In the genomic region with DNA sequence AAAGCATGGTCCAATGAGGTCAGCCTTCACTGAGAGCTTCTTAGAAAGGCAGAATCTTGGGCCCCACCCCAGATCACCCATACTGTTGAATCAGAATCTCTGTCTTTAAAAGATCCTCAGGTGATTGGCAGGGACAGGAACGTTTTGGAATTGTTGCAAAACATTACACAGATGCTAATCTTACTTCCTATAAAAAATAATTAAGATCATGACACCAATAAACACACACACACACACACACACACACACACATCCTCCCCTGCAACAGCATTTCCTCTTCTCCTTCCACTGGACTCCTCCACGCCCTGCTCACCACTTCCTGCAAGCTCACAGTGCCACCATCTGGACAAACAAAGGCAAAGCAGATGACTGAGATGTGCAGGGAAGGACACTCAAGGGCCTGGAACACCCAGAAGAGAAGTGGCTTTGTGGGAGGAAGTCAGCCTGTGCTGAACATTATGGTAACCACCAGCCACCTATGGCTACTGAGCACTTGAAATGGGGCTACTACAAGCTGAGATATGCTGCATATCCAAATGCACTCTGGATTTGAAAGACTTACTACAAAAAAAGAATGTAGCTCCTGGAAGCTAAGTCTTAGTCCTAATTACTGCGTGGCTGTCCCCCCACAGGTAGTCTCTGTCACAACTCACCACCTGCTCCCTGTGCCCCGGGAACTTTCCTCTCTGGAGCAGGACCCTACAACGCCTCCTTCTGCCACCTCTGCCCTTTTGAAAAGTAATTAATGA, we compare ENCODE assay signal across 8 cellular contexts.
DNase-seq lines count a peak whose midpoint lies in the region; ATAC-seq and TF ChIP-seq lines count a peak whose summit lies in the region.

No MANE protein-coding gene starts in this region.

- peak; percentile 48 for TF ChIP-seq CTCF in GM12801 (IDR thresholded peaks at IDR 0.05; ENCODE audit: extremely low read depth, insufficient read length)

- 50 to 52% methylated on average over 5 of the region's 5 CpGs for WGBS in aorta, 2 donors

- ATAC-seq in HG02588 (IDR thresholded peaks at IDR 0.05; ENCODE audit: unreplicated experiment) (peak; percentile 82), aorta (ENCODE audit: low FRiP score) (peak; percentile 88)

- peaks cover 15% of the 10 kb centered on the region for H3K4me1 Mint-ChIP-seq in activated naive CD4-positive, alpha-beta T cell treated with anti-CD3 and anti-CD28 coated beads for 36 hours (ENCODE audit: low read depth)

- H3K4me3 Mint-ChIP-seq in activated naive CD4-positive, alpha-beta T cell treated with anti-CD3 and anti-CD28 coated beads for 36 hours: no peak overlapping the region

- no peaks in the 10 kb centered on the region for H3K9me3 ChIP-seq in aorta (ENCODE audit: control insufficient read depth, low read length)

- no peaks in the 10 kb centered on the region for H3K36me3 Mint-ChIP-seq in activated naive CD4-positive, alpha-beta T cell treated with anti-CD3 and anti-CD28 coated beads for 36 hours (ENCODE audit: low read depth)

- H3K36me3 ChIP-seq in aorta (ENCODE audit: control insufficient read depth in 1 of 2, insufficient read depth in 2 of 2, low read length in 1 of 2): no peaks in the 10 kb centered on the region

- no peak overlapping the region for H3K27ac ChIP-seq in aorta (ENCODE audit: low read depth in 1 of 2, low read length in 2 of 2)

- H3K4me1 ChIP-seq in aorta (ENCODE audit: control insufficient read depth in 1 of 2, insufficient read depth in 2 of 2, low read length in 2 of 2): no peaks in the 10 kb centered on the region

- in situ Hi-C loops in SK-MEL-5 (cut with HindIII; ENCODE audit: low pct_unique_long_range_greater_than_20kb, low sequenced_read_pairs): no loop called here

- H3K27ac Mint-ChIP-seq in activated naive CD4-positive, alpha-beta T cell treated with anti-CD3 and anti-CD28 coated beads for 36 hours: no peak overlapping the region

- H3K4me3 ChIP-seq in aorta (ENCODE audit: low read length in 2 of 2): no peak overlapping the region

- DNase-seq in NAMALWA (ENCODE audit: low spot score) (peak; percentile 96), SK-MEL-5 (ENCODE audit: low read depth, low spot score) (peak; percentile 91), glomerular endothelial cell (ENCODE audit: extremely low read depth, low read depth, low spot score) (peak; percentile 67), posterior vena cava (ENCODE audit: low spot score) (peak; percentile 91), aorta (peak in 1 of 2 donors; percentile 85)
- peak; percentile 87 for DNase-seq in activated naive CD4-positive, alpha-beta T cell treated with anti-CD3 and anti-CD28 coated beads for 36 hours

- CTCF ChIA-PET in activated naive CD4-positive, alpha-beta T cell treated with anti-CD3 and anti-CD28 coated beads for 36 hours (lab: Charles Lee): interaction anchor here (0.5 to 4.0 kb wide), 24 partner anchors 9 to 314 kb away, joined by 3 to 51 read pairs (median 4); a partner anchor contains a TSS

- intact Hi-C loops in activated naive CD4-positive, alpha-beta T cell treated with anti-CD3 and anti-CD28 coated beads for 36 hours (cut with micrococcal nuclease): loop anchor here (1.0 to 10.0 kb wide), 4 partner anchors 10 to 1242 kb away; no protein-coding TSS in a partner anchor
- intact Hi-C loops in posterior vena cava (cut with DNase I): no loop called here
- intact Hi-C loops in aorta (cut with DNase I): loop anchor here (1.0 to 10.0 kb wide), 3 partner anchors 163 to 1242 kb away; no protein-coding TSS in a partner anchor

- no peaks in the 10 kb centered on the region for H3K9me3 Mint-ChIP-seq in activated naive CD4-positive, alpha-beta T cell treated with anti-CD3 and anti-CD28 coated beads for 36 hours

- H3K27me3 Mint-ChIP-seq in activated naive CD4-positive, alpha-beta T cell treated with anti-CD3 and anti-CD28 coated beads for 36 hours (ENCODE audit: low read depth): no peaks in the 10 kb centered on the region

- no peaks in the 10 kb centered on the region for H3K27me3 ChIP-seq in aorta (ENCODE audit: control insufficient read depth in 1 of 2, insufficient read depth in 2 of 2, low read length in 1 of 2)

Comparison
In these comparisons a context has a peak if more than half of its experiments do, and no peak if none do; other contexts are left out.
1. intact Hi-C loops: an anchor here in activated naive CD4-positive, alpha-beta T cell treated with anti-CD3 and anti-CD28 coated beads for 36 hours (1.0 to 10.0 kb wide) and aorta (1.0 to 10.0 kb wide); none called in posterior vena cava.